Comparison of ENCODE assay signal across 13 cellular contexts in the genomic region with DNA sequence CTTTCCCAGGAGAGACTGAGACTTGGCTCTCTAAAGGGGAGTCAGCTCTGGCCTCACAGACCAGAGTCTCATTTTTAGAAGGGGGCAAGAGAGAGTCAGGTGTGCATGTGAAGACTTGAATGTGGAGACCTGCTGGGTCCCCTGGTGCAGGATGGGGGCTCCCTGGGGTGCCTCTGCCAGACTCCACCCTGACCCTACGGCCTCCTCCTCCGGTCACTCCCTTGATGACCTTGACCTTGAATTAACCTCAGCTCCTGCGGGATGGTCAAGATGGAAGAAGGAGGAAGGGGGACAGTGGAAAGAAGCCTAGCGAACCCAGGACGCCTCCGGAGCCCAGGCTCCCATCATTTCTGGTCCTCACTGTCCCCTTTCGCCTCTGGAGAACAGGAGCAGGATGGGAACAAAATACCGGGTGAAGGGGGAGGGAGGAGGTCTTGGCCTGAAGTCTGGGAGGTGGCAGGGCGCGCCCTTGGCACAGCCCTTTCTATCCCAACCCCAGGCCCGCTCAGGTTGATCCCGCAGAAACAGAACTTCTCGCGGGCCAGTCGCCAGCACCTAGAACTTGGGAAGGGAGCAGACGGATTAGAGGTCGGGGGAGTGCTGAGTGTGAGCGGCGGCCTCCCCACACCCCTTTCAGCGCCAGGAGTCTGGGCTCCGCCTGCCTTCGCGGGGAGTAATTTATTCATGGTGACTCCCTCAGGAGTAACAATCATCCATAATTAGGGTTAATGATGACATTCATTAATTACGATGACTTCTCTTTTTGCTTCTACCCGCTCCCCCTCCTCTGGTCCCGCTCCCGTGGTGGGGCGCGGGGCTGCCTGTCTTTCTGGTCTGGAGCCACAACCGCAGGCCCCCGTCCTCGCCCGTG. TPM values are rescaled to one million over a fixed set of nuclear protein-coding genes. Genes with fewer than 3 reads are reported as not detected.
DNase-seq lines count a peak whose midpoint lies in the region; FAIRE-seq and TF ChIP-seq lines count a peak whose summit lies in the region.
"Had no signal": no experiment of that assay in that cellular context is flagged by ENCODE, and none has a peak within 500 bp of the region (broad histone marks: within the 10 kb centered on the region; RNA-seq: fewer than 3 reads in every experiment).

No MANE protein-coding gene starts in this region.

- H3K4me1 ChIP-seq in BE2C = peaks cover 2% of the 10 kb centered on the region; the same call in 1 of the 2 replicates

- TF ChIP-seq POLR2A in GM12892 (IDR thresholded peaks at IDR 0.05; ENCODE audit: low read depth, low read length) = no peak

- peaks cover 16% of the 10 kb centered on the region for H3K4me1 Mint-ChIP-seq in nephron

- peak overlapping the region in 33 of 59 donors; percentile 4 to 91 (median 62) for H3K27ac ChIP-seq in dorsolateral prefrontal cortex

- DNase-seq in BE2C (no peak), GM12892 (ENCODE audit: insufficient read length) (peak; percentile 5), dorsolateral prefrontal cortex (no peak), HT-29 (ENCODE audit: low spot score) (no peak), frontal cortex (ENCODE audit: low spot score in 2 of 2) (no peak), AG08396 (ENCODE audit: low spot score) (no peak), amygdala (lab: John Stamatoyannopoulos, UW) (no peak)
- DNase-seq: anterior cingulate cortex; NCI-H2227 treated with DMSO at 0.1 percent for 48 hours; stimulated activated CD4-positive, alpha-beta T cell treated with anti-CD3 and anti-CD28 coated beads, Interleukin-12 subunit alpha, Interleukin-12 subunit beta, amount 100 ng/mL, for 4 hours had no signal

- intact Hi-C loops in dorsolateral prefrontal cortex (cut with DNase I) = loop anchor here in 1 of 2 donors (2.0 kb wide), 1 partner anchor 15 kb away; no protein-coding TSS in a partner anchor

- peak overlapping the region in 2 of 3 experiments; percentile 18 to 57 for H3K27ac Mint-ChIP-seq in nephron

- FAIRE-seq in GM12892 (lab: Jason Lieb, UNC) (no peak), frontal cortex (lab: Jason Lieb, UNC) (no peak)
- FAIRE-seq: endometrium had no signal

- no peaks in the 10 kb centered on the region for H3K36me3 Mint-ChIP-seq in nephron (ENCODE audit: low read depth)

- peaks cover 54% of the 10 kb centered on the region for H3K27me3 Mint-ChIP-seq in nephron (ENCODE audit: low read depth)

- H3K27me3 ChIP-seq in BE2C (peaks cover 17% of the 10 kb centered on the region), dorsolateral prefrontal cortex (peaks cover 0 to 40% (median 11%) of the 10 kb centered on the region in 45 donors)

- H3K4me3 Mint-ChIP-seq in nephron = peak overlapping the region; percentile 80 to 91 (median 83)

- no peaks in the 10 kb centered on the region for H3K9me3 Mint-ChIP-seq in nephron

- H3K4me3 ChIP-seq in BE2C (ENCODE audit: low read depth, low read length) (peak overlapping the region; percentile 12), dorsolateral prefrontal cortex (peak overlapping the region in 58 of 59 donors; percentile 34 to 74 (median 60))

- no peak for TF ChIP-seq CTCF in BE2C (IDR thresholded peaks at IDR 0.05; ENCODE audit: low read depth, low read length)
- TF ChIP-seq CTCF in dorsolateral prefrontal cortex (IDR thresholded peaks at IDR 0.05 in 54 of 56, conservative IDR thresholded peaks at IDR 0.05 in 2 of 56; ENCODE audit: low read depth in 1 of 56, partially characterized antibody in 56 of 56) = no peak
- no peak for TF ChIP-seq CTCF in nephron (IDR thresholded peaks at IDR 0.05; ENCODE audit: unreplicated experiment in 3 of 3)

- H3K9me3 ChIP-seq in BE2C = no peaks in the 10 kb centered on the region

- H3K36me3 ChIP-seq in BE2C = no peaks in the 10 kb centered on the region

RNA-seq across cellular contexts. Expression of gene STAC2, which starts 1.6 kb away (rescaled TPM):
- polyA plus RNA-seq in BE2C (2012; ENCODE audit: insufficient read depth, insufficient read length, low read depth) = 2.6 TPM
- polyA plus RNA-seq in GM12892 (2012; ENCODE audit: missing spikeins) = not detected
- total RNA-seq in dorsolateral prefrontal cortex (100 to 1,000 TPM in 2 of 120 experiments, 10 to 100 TPM in 118; 16.2 to 113 (median 58.6) TPM), frontal cortex (under 0.01 TPM)
- total RNA-seq in HT-29 (2014; rRNA removed; shearing (Covaris generic)) = 0.28 TPM in 1 of 2 replicates, not detected in the other

RNA-seq across cellular contexts. Expression of gene RPL19, which starts 24.1 kb away (rescaled TPM):
- 1,744 TPM for polyA plus RNA-seq in BE2C (2012; ENCODE audit: insufficient read depth, insufficient read length, low read depth)
- polyA plus RNA-seq in GM12892 (2012; ENCODE audit: missing spikeins) = 5,032 TPM
- total RNA-seq in dorsolateral prefrontal cortex (100 to 1,000 TPM; 415 to 719 (median 536) TPM), frontal cortex (1,210 TPM)
- total RNA-seq in HT-29 (2014; rRNA removed; shearing (Covaris generic)) = 2,436 and 2,711 TPM in 2 replicates

RNA-seq across cellular contexts. Expression of gene CACNB1, which starts 26.7 kb away (rescaled TPM):
- 12.3 TPM for polyA plus RNA-seq in BE2C (2012; ENCODE audit: insufficient read depth, insufficient read length, low read depth)
- polyA plus RNA-seq in GM12892 (2012; ENCODE audit: missing spikeins) = 4.6 TPM
- 100 to 1,000 TPM in 63 of 120 experiments, 10 to 100 TPM in 57; 43.6 to 155 (median 101) TPM for total RNA-seq in dorsolateral prefrontal cortex
- 3.5 and 6.5 TPM in 2 replicates for total RNA-seq in HT-29 (2014; rRNA removed; shearing (Covaris generic))
- total RNA-seq in frontal cortex = 14.3 TPM

RNA-seq across cellular contexts. Expression of gene ARL5C, which starts 58.2 kb away (rescaled TPM):
- polyA plus RNA-seq in BE2C (2012; ENCODE audit: insufficient read depth, insufficient read length, low read depth) = not detected
- polyA plus RNA-seq in GM12892 (2012; ENCODE audit: missing spikeins) = not detected
- total RNA-seq in dorsolateral prefrontal cortex (1 to 10 TPM in 37 of 120 experiments, under 1 TPM in 58, not detected in 25; 0.18 to 2.6 (median 0.79) TPM), frontal cortex (not detected)
- not detected in 2 replicates for total RNA-seq in HT-29 (2014; rRNA removed; shearing (Covaris generic))
- total RNA-seq: RPMI7951 had no signal

Comparison
In these comparisons a context has a peak if more than half of its experiments do, and no peak if none do; other contexts are left out.
1. RNA of gene STAC2, which starts 1.6 kb away (total RNA-seq): 16.2 to 113 TPM in dorsolateral prefrontal cortex; 0.28 TPM in HT-29 and under 0.01 TPM in frontal cortex (single experiment); every median in the first group is over 10 times any median in the second.